30 cellular contexts compared by ENCODE assay signal in genomic region chr5:82673460-82673859, GRCh38.
DNase-seq lines count a peak whose midpoint lies in the region; ATAC-seq and TF ChIP-seq lines count a peak whose summit lies in the region.
"Had no signal": no experiment of that assay in that cellular context is flagged by ENCODE, and none has a peak within 500 bp of the region (broad histone marks: within the 10 kb centered on the region; RNA-seq: fewer than 3 reads in every experiment).

No MANE protein-coding gene starts in this region.

- no peaks in the 10 kb centered on the region for H3K36me3 ChIP-seq in OCI-LY3 (replicated peaks; ENCODE audit: low read depth, low read length)
- H3K36me3 ChIP-seq: ascending aorta, left lung, neutrophil, right lobe of liver, WERI-Rb-1 had no signal

- no peak overlapping the region for H3K4me2 ChIP-seq in OCI-LY3 (ENCODE audit: low read length)

- no peaks in the 10 kb centered on the region for H3K79me2 ChIP-seq in OCI-LY3 (ENCODE audit: low read length)

- DNase-seq in COLO829 (ENCODE audit: low spot score): peak; percentile 4
- DNase-seq in mesothelial cell of epicardium (ENCODE audit: low spot score in 2 of 2, unreplicated experiment in 2 of 2): no peak
- DNase-seq in NCI-H1092 (lab: John Stamatoyannopoulos, UW): no peak
- no peak for DNase-seq in hippocampal formation (lab: John Stamatoyannopoulos, UW)
- DNase-seq: activated CD4-positive, alpha-beta T cell treated with anti-CD3 and anti-CD28 coated beads for 4 hours; activated CD8-positive, alpha-beta memory T cell treated with anti-CD3 and anti-CD28 coated beads for 24 hours; activated effector memory CD4-positive, alpha-beta T cell treated with Interleukin-2 at 50 U/mL for 16 hours; activated naive CD8-positive, alpha-beta T cell treated with anti-CD3 and anti-CD28 coated beads, Interleukin-2, amount 10 ng/mL, durations not matched to agents 7 days and 5 days; activated T-cell treated with anti-CD3 and anti-CD28 coated beads for 4 hours; CD4-positive, alpha-beta memory T cell; left lung; NCI-H1105 treated with DMSO at 0.1 percent for 48 hours; NCI-H1930; NCI-H2171 treated with DMSO at 0.1 percent for 48 hours; NCI-H510A treated with DMSO at 0.1 percent for 48 hours; right lobe of liver; Right ventricle myocardium superior; stimulated activated CD4-positive, alpha-beta T cell treated with anti-CD3 and anti-CD28 coated beads, Interleukin-4, amount 100 ng/mL, for 1 hour; SW 1271; WERI-Rb-1 had no signal

- no peak overlapping the region for H3K4me3 Mint-ChIP-seq in mesothelial cell of epicardium
- H3K4me3 Mint-ChIP-seq: activated naive CD8-positive, alpha-beta T cell treated with anti-CD3 and anti-CD28 coated beads, Interleukin-2, amount 10 ng/mL, durations not matched to agents 7 days and 5 days; CD4-positive, alpha-beta memory T cell; memory B cell; type B pancreatic cell had no signal

- H3K9me3 ChIP-seq in OCI-LY3 (ENCODE audit: insufficient read depth, low read length): no peaks in the 10 kb centered on the region
- H3K9me3 ChIP-seq: ascending aorta, left lung, neutrophil, right lobe of liver had no signal

- H3K27me3 ChIP-seq in OCI-LY3 (ENCODE audit: low read depth, low read length): no peaks in the 10 kb centered on the region
- H3K27me3 ChIP-seq: ascending aorta, left lung, neutrophil, right lobe of liver had no signal

- H3K27ac ChIP-seq in OCI-LY3 (ENCODE audit: low read length): no peak overlapping the region
- H3K27ac ChIP-seq: ascending aorta, left lung, neutrophil, right lobe of liver, WERI-Rb-1 had no signal

- H3K4me3 ChIP-seq in OCI-LY3 (ENCODE audit: low read length): no peak overlapping the region
- H3K4me3 ChIP-seq: ascending aorta, K562, left lung, right lobe of liver had no signal

- peaks cover 20% of the 10 kb centered on the region for H3K4me1 ChIP-seq in OCI-LY3 (ENCODE audit: low read length)
- H3K4me1 ChIP-seq: ascending aorta, left lung, right lobe of liver had no signal

- H2AFZ ChIP-seq in OCI-LY3 (ENCODE audit: low read depth, low read length): 0 out of 2 replicates have a peak overlapping the region, but pooled peaks have one; percentile 34

- H3K9ac ChIP-seq in OCI-LY3 (ENCODE audit: low read length): no peak overlapping the region

- peak overlapping the region; percentile 4 for H3K27ac Mint-ChIP-seq in mesothelial cell of epicardium
- H3K27ac Mint-ChIP-seq: activated naive CD8-positive, alpha-beta T cell treated with anti-CD3 and anti-CD28 coated beads, Interleukin-2, amount 10 ng/mL, durations not matched to agents 7 days and 5 days; CD4-positive, alpha-beta memory T cell; memory B cell; type B pancreatic cell had no signal

- H3K9me3 Mint-ChIP-seq in mesothelial cell of epicardium: no peaks in the 10 kb centered on the region
- H3K9me3 Mint-ChIP-seq: memory B cell had no signal

- H3K27me3 Mint-ChIP-seq in mesothelial cell of epicardium (ENCODE audit: low read depth): no peaks in the 10 kb centered on the region
- H3K27me3 Mint-ChIP-seq: activated naive CD8-positive, alpha-beta T cell treated with anti-CD3 and anti-CD28 coated beads, Interleukin-2, amount 10 ng/mL, durations not matched to agents 7 days and 5 days; CD4-positive, alpha-beta memory T cell; memory B cell; type B pancreatic cell had no signal

- ATAC-seq in GM18909 (IDR thresholded peaks at IDR 0.05; ENCODE audit: poor library complexity, unreplicated experiment): peak; percentile 70
- no peak for ATAC-seq in HG02885 (IDR thresholded peaks at IDR 0.05; ENCODE audit: poor library complexity, unreplicated experiment)
- no peak for ATAC-seq in esophagus mucosa
- ATAC-seq: HCT116, K562, left lung, right lobe of liver had no signal

- H3K4me1 Mint-ChIP-seq in mesothelial cell of epicardium: peaks cover 16% of the 10 kb centered on the region
- H3K4me1 Mint-ChIP-seq: memory B cell had no signal

- H4K20me1 ChIP-seq in OCI-LY3 (ENCODE audit: insufficient read depth, low read length): no peaks in the 10 kb centered on the region

- TF ChIP-seq CTCF in OCI-LY3 (IDR thresholded peaks at IDR 0.05; ENCODE audit: low read depth, low read length): no peak
- no peak for TF ChIP-seq CTCF in mesothelial cell of epicardium (IDR thresholded peaks at IDR 0.05; ENCODE audit: unreplicated experiment)

- no peaks in the 10 kb centered on the region for H3K36me3 Mint-ChIP-seq in mesothelial cell of epicardium
- H3K36me3 Mint-ChIP-seq: CD4-positive, alpha-beta memory T cell; memory B cell; type B pancreatic cell had no signal
